8 cellular contexts compared by ENCODE assay signal in the genomic region with DNA sequence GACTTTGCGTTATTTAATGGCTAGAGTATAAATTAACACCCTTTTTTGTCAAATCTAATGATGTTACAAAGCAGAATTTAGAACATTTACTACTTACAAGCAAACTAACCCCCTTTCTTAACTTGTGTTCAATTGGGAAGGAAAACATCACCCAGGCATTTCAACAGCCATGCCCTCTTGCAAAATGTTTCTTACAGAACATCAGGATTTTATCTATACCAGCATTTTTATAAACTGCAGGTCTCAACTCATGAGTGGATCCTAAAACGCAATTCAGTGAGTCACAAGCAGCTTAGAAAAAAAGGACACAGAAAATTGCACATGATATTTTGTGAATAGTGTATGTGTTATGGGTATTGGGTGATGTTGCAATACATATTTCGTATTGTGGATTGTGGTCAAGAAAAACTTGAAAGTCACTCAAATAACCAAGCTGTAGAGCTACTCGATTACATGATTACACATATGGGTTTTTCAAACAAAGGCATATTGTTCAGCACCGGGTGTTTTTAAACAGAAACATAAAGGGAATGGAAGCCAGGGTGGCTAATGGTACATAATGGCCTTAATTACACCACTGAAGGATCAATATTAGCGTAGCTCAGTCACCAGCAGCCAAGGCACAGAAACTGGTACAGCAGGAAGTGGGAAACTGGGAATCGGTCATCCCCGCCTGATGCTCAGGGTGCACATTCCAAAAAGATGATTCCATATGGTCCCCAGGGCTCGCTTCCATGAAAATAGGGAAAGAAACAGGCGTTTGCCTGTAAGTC. TPM values are rescaled to one million over a fixed set of nuclear protein-coding genes. Genes with fewer than 3 reads are reported as not detected.
DNase-seq lines count a peak whose midpoint lies in the region; ATAC-seq and TF ChIP-seq lines count a peak whose summit lies in the region.

No MANE protein-coding gene starts in this region.

- H3K27me3 ChIP-seq in PC-3 (ENCODE audit: low read length) = no peaks in the 10 kb centered on the region

- ATAC-seq in PC-3 (peak; percentile 2), GM21360 (IDR thresholded peaks at IDR 0.05; ENCODE audit: unreplicated experiment) (no peak), HG02763 (IDR thresholded peaks at IDR 0.05; ENCODE audit: unreplicated experiment) (no peak), HG03108 (IDR thresholded peaks at IDR 0.05; ENCODE audit: unreplicated experiment) (no peak)
- ATAC-seq in natural killer cell treated with Interleukin-12 subunit alpha and Interleukin-12 subunit beta and Interleukin-15 and Interleukin-18, amount 100 ng/mL, for 72 hours = no peak

- peaks cover 3% of the 10 kb centered on the region for H3F3A ChIP-seq in PC-3 (ENCODE audit: low read length, unreplicated experiment)

- POLR2A ChIA-PET in PC-3 (lab: Charles Lee; ENCODE audit: unreplicated experiment) = interaction anchor here (0.7 kb wide), 1 partner anchor 1541 kb away, joined by 3 read pairs; no protein-coding TSS in a partner anchor

- no peaks in the 10 kb centered on the region for H3K9me3 Mint-ChIP-seq in endothelial cell (ENCODE audit: unreplicated experiment)
- H3K9me3 Mint-ChIP-seq in natural killer cell treated with Interleukin-12 subunit alpha and Interleukin-12 subunit beta and Interleukin-15 and Interleukin-18, amount 100 ng/mL, for 72 hours = no peaks in the 10 kb centered on the region

- no peaks in the 10 kb centered on the region for H3K9me2 ChIP-seq in PC-3 (replicated peaks; ENCODE audit: low read length)

- peak overlapping the region; percentile 75 for H2AFZ ChIP-seq in PC-3 (ENCODE audit: low read length)

- DNase-seq in AG08396 (ENCODE audit: low spot score) (peak; percentile 56), GOT3 (lab: John Stamatoyannopoulos, UW) (peak; percentile 30), PC-3 (peak; percentile 88), endothelial cell (ENCODE audit: low spot score) (no peak)
- DNase-seq in natural killer cell treated with Interleukin-12 subunit alpha and Interleukin-12 subunit beta and Interleukin-15 and Interleukin-18, amount 100 ng/mL, for 72 hours (ENCODE audit: low spot score) = no peak

- no TSS peak for BruUV-seq in PC-3 (replicated peaks; lab: Mats Ljungman, UMichigan)

- peaks cover 8% of the 10 kb centered on the region for H3K27me3 Mint-ChIP-seq in endothelial cell (ENCODE audit: unreplicated experiment)
- H3K27me3 Mint-ChIP-seq in natural killer cell treated with Interleukin-12 subunit alpha and Interleukin-12 subunit beta and Interleukin-15 and Interleukin-18, amount 100 ng/mL, for 72 hours = no peaks in the 10 kb centered on the region

- no peaks in the 10 kb centered on the region for H3K36me3 Mint-ChIP-seq in endothelial cell (ENCODE audit: low read depth, unreplicated experiment)
- no peaks in the 10 kb centered on the region for H3K36me3 Mint-ChIP-seq in natural killer cell treated with Interleukin-12 subunit alpha and Interleukin-12 subunit beta and Interleukin-15 and Interleukin-18, amount 100 ng/mL, for 72 hours

- H3K9me3 ChIP-seq in PC-3 (ENCODE audit: low read length) = no peaks in the 10 kb centered on the region

- H3K4me2 ChIP-seq in PC-3 (ENCODE audit: low read length) = peak overlapping the region; percentile 97

- no peak for TF ChIP-seq CTCF in PC-3 (conservative IDR thresholded peaks at IDR 0.05; ENCODE audit: low read depth, low read length)
- no peak for TF ChIP-seq CTCF in endothelial cell (IDR thresholded peaks at IDR 0.05; ENCODE audit: unreplicated experiment)

- intact Hi-C loops in PC-3 (cut with micrococcal nuclease) = loop anchor here (2.0 to 5.0 kb wide), 4 partner anchors 17 to 419 kb away; a partner anchor contains a TSS

- no peaks in the 10 kb centered on the region for H3K36me3 ChIP-seq in PC-3 (ENCODE audit: low read depth, low read length)

- peaks cover 31% of the 10 kb centered on the region for H3K4me1 Mint-ChIP-seq in endothelial cell (ENCODE audit: unreplicated experiment)
- peaks cover 43 to 47% of the 10 kb centered on the region in 2 donors for H3K4me1 Mint-ChIP-seq in natural killer cell treated with Interleukin-12 subunit alpha and Interleukin-12 subunit beta and Interleukin-15 and Interleukin-18, amount 100 ng/mL, for 72 hours (ENCODE audit: low read depth in 2 of 2)

- H3K4me3 ChIP-seq in PC-3 (ENCODE audit: low read length) = peak overlapping the region; percentile 71

- H3K27ac ChIP-seq in PC-3 (ENCODE audit: low read length) = peak overlapping the region; percentile 70

- peak overlapping the region; percentile 93 for H3K27ac Mint-ChIP-seq in endothelial cell (ENCODE audit: unreplicated experiment)
- peak overlapping the region; percentile 83 to 96 for H3K27ac Mint-ChIP-seq in natural killer cell treated with Interleukin-12 subunit alpha and Interleukin-12 subunit beta and Interleukin-15 and Interleukin-18, amount 100 ng/mL, for 72 hours

- peaks cover 21% of the 10 kb centered on the region for H3K4me1 ChIP-seq in PC-3 (ENCODE audit: insufficient read depth, low read length)

- H3K9ac ChIP-seq in PC-3 (ENCODE audit: low read length) = peak overlapping the region; percentile 55

- peak overlapping the region; percentile 99 for H3K4me3 Mint-ChIP-seq in endothelial cell (ENCODE audit: unreplicated experiment)
- peak overlapping the region; percentile 88 for H3K4me3 Mint-ChIP-seq in natural killer cell treated with Interleukin-12 subunit alpha and Interleukin-12 subunit beta and Interleukin-15 and Interleukin-18, amount 100 ng/mL, for 72 hours

- H3K79me2 ChIP-seq in PC-3 (ENCODE audit: low read length) = no peaks in the 10 kb centered on the region

- H4K20me1 ChIP-seq in PC-3 (ENCODE audit: low read length) = no peaks in the 10 kb centered on the region

- CTCF ChIA-PET in PC-3 (lab: Charles Lee) = interaction anchor here (1.0 kb wide), 2 partner anchors 57 to 283 kb away, joined by 3 to 4 read pairs; no protein-coding TSS in a partner anchor

RNA-seq across cellular contexts. Expression of a gene that starts 1.4 kb away (rescaled TPM):
- total RNA-seq in PC-3 (2014; rRNA removed) = 19.6 and 20.2 TPM in 2 replicates
- total RNA-seq in endothelial cell (ENCODE audit: unreplicated experiment) = 98.0 TPM
- total RNA-seq in natural killer cell treated with Interleukin-12 subunit alpha and Interleukin-12 subunit beta and Interleukin-15 and Interleukin-18, amount 100 ng/mL, for 72 hours = 10 to 100 TPM; 26.5 to 39.1 TPM

RNA-seq across cellular contexts. Expression of a gene that starts 56.3 kb away (rescaled TPM):
- total RNA-seq in PC-3 (2014; rRNA removed) (208 and 214 TPM in 2 replicates), endothelial cell (ENCODE audit: unreplicated experiment) (248 TPM)
- 100 to 1,000 TPM; 154 to 230 TPM for total RNA-seq in natural killer cell treated with Interleukin-12 subunit alpha and Interleukin-12 subunit beta and Interleukin-15 and Interleukin-18, amount 100 ng/mL, for 72 hours

Comparison
In these comparisons a context has a peak if more than half of its experiments do, and no peak if none do; other contexts are left out.
1. DNase-seq: peak in AG08396 (single experiment), GOT3 (single experiment) and PC-3 (single experiment); none in endothelial cell (single experiment) and natural killer cell treated with Interleukin-12 subunit alpha and Interleukin-12 subunit beta and Interleukin-15 and Interleukin-18, amount 100 ng/mL, for 72 hours (single experiment).